13 cellular contexts compared by ENCODE assay signal in the genomic region with DNA sequence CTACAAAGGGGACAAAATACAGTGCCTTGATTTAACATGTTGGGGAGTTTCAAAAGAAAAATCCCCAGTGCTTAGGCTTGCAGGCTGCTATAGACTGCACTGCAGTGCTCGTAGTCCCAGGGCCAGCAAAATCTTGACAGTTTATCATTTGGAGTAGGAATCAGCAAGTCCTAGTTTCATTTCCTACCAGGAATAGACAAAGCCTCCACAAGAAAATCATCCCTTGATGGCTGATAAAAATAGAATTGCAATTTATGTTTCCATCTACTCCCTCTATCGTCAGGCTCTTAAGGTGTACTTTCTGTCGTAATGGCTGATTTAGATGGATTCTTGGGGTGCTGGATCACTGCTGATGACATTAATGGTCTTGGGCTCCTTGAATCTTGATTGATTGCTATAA.
"Had no signal": no experiment of that assay in that cellular context is flagged by ENCODE, and none has a peak within 500 bp of the region (broad histone marks: within the 10 kb centered on the region; RNA-seq: fewer than 3 reads in every experiment).

No MANE protein-coding gene starts in this region.

- H3K4me3 ChIP-seq: colonic mucosa, coronary artery, dorsolateral prefrontal cortex, esophagus muscularis mucosa, esophagus squamous epithelium, gastrocnemius medialis, gastroesophageal sphincter, heart left ventricle, heart right ventricle had no signal

- ATAC-seq: effector memory CD8-positive, alpha-beta T cell; esophagus mucosa; foreskin keratinocyte; gastrocnemius medialis; gastroesophageal sphincter; heart left ventricle; heart right ventricle had no signal

- H3K27me3 ChIP-seq: colonic mucosa, dorsolateral prefrontal cortex, esophagus muscularis mucosa, esophagus squamous epithelium, foreskin keratinocyte, gastrocnemius medialis, gastroesophageal sphincter, heart left ventricle, heart right ventricle had no signal

- H3K9me3 ChIP-seq: colonic mucosa, esophagus muscularis mucosa, esophagus squamous epithelium, gastrocnemius medialis, gastroesophageal sphincter, heart right ventricle had no signal

- H3K36me3 ChIP-seq: colonic mucosa, esophagus muscularis mucosa, esophagus squamous epithelium, gastrocnemius medialis, gastroesophageal sphincter, heart left ventricle, heart right ventricle had no signal

- H3K27ac ChIP-seq: colonic mucosa, coronary artery, dorsolateral prefrontal cortex, epithelial cell of prostate, esophagus muscularis mucosa, esophagus squamous epithelium, foreskin keratinocyte, gastrocnemius medialis, gastroesophageal sphincter, heart left ventricle, heart right ventricle had no signal
